ENCODE assay signal across 15 cellular contexts in genomic region chr10:124294811-124295770, GRCh38.
A peak's percentile ranks its signal among the peaks of the same experiment; 100 is the strongest.
DNase-seq lines count a peak whose midpoint lies in the region; ATAC-seq and TF ChIP-seq lines count a peak whose summit lies in the region.
"Had no signal": no experiment of that assay in that cellular context is flagged by ENCODE, and none has a peak within 500 bp of the region (broad histone marks: within the 10 kb centered on the region; RNA-seq: fewer than 3 reads in every experiment).

No MANE protein-coding gene starts in this region.

- ATAC-seq in omental fat pad (ENCODE audit: low FRiP score): no peak
- ATAC-seq in GM18511 (IDR thresholded peaks at IDR 0.05; ENCODE audit: unreplicated experiment): no peak
- ATAC-seq: activated CD8-positive, alpha-beta memory T cell treated with anti-CD3 and anti-CD28 coated beads, Interleukin-2, amount 10 ng/mL, durations not matched to agents 7 days and 5 days; gastroesophageal sphincter; left colon; PC-3 had no signal

- TF ChIP-seq CTCF in omental fat pad (IDR thresholded peaks at IDR 0.05): no peak

- DNase-seq in COR-L47 (lab: John Stamatoyannopoulos, UW) (peak; percentile 43), NCI-H1105 (lab: John Stamatoyannopoulos, UW) (peak; percentile 51), cerebellar cortex (ENCODE audit: low spot score) (peak; percentile 93), omental fat pad (ENCODE audit: low spot score) (peak; percentile 13), hypothalamus (lab: John Stamatoyannopoulos, UW) (no peak), activated gamma-delta T cell treated with Interleukin-2 at 50 U/mL for 16 hours (no peak)
- DNase-seq: activated CD8-positive, alpha-beta memory T cell treated with anti-CD3 and anti-CD28 coated beads, Interleukin-2, amount 10 ng/mL, durations not matched to agents 7 days and 5 days; HFFc6; KBM-7; left colon; NCI-H2029 treated with DMSO at 0.1 percent for 48 hours; PC-3; T-helper 9 cell had no signal

Comparison
In these comparisons a context has a peak if more than half of its experiments do, and no peak if none do; other contexts are left out.
1. DNase-seq: peak in COR-L47 (single experiment), NCI-H1105 (single experiment), cerebellar cortex (single experiment) and omental fat pad (single experiment); none in hypothalamus (0 of 51) and activated gamma-delta T cell treated with Interleukin-2 at 50 U/mL for 16 hours (single experiment).